1 cellular context compared by ENCODE assay signal in genomic region chr15:80152896-80153876, GRCh38.
A peak's percentile ranks its signal among the peaks of the same experiment; 100 is the strongest.
TF ChIP-seq lines count a peak whose summit lies in the region.

Gene FAH, plus strand, starts transcription at chr15:80152999. Its CDS starts 56 bp downstream, at chr15:80153055.

TF ChIP-seq in HepG2, 621 proteins besides CTCF, POLR2A, EP300 and RAD21 (continued from another document and continues in another):
- TF ChIP-seq THAP9 (CRISPR knock-in tag; IDR thresholded peaks at IDR 0.05; ENCODE audit: borderline replicate concordance) (peak; percentile 36; the same call in 1 of the 2 replicates), GTF3A (CRISPR knock-in tag; conservative IDR thresholded peaks at IDR 0.05) (no peak), POGZ (CRISPR knock-in tag; IDR thresholded peaks at IDR 0.05) (peak; percentile 74; the same call in 1 of the 2 replicates), ZGPAT (CRISPR knock-in tag; IDR thresholded peaks at IDR 0.05) (no peak), KLF6 (CRISPR knock-in tag; IDR thresholded peaks at IDR 0.05) (peak; percentile 14; the same call in 1 of the 2 replicates), ZBTB25 (CRISPR knock-in tag; IDR thresholded peaks at IDR 0.05) (no peak), NAIF1 (CRISPR knock-in tag; IDR thresholded peaks at IDR 0.05; ENCODE audit: borderline replicate concordance) (no peak), ZNF773 (CRISPR knock-in tag; IDR thresholded peaks at IDR 0.05; ENCODE audit: borderline replicate concordance) (no peak; the same call in 1 of the 2 replicates), SALL2 (CRISPR knock-in tag; IDR thresholded peaks at IDR 0.05) (peak; percentile 43), RFX5 (IDR thresholded peaks at IDR 0.05; ENCODE audit: low read depth, low read length) (no peak), TFDP1 (CRISPR knock-in tag; IDR thresholded peaks at IDR 0.05; ENCODE audit: borderline replicate concordance) (no peak), SIN3A (IDR thresholded peaks at IDR 0.05; ENCODE audit: borderline replicate concordance, low read depth, low read length) (peak; percentile 45; the same call in 1 of the 2 replicates), HDAC1 (CRISPR knock-in tag; IDR thresholded peaks at IDR 0.05) (peak; percentile 74), ZNF510 (CRISPR knock-in tag; IDR thresholded peaks at IDR 0.05; ENCODE audit: low read depth) (no peak), SNAPC5 (CRISPR knock-in tag; IDR thresholded peaks at IDR 0.05; ENCODE audit: borderline replicate concordance) (no peak), ELK4 (CRISPR knock-in tag; IDR thresholded peaks at IDR 0.05; ENCODE audit: borderline replicate concordance) (no peak), TBX2 (CRISPR knock-in tag; IDR thresholded peaks at IDR 0.05; ENCODE audit: borderline replicate concordance) (peak; percentile 53; the same call in 1 of the 2 replicates), ZBTB20 (CRISPR knock-in tag; IDR thresholded peaks at IDR 0.05; ENCODE audit: borderline replicate concordance, low read depth) (peak; percentile 40; the same call in 1 of the 2 replicates), RORA (CRISPR knock-in tag; IDR thresholded peaks at IDR 0.05) (no peak), ZNF441 (CRISPR knock-in tag; IDR thresholded peaks at IDR 0.05; ENCODE audit: borderline replicate concordance) (peak; percentile 34; the same call in 1 of the 2 replicates), ZNF75D (CRISPR knock-in tag; IDR thresholded peaks at IDR 0.05; ENCODE audit: borderline replicate concordance) (no peak), HINFP (CRISPR knock-in tag; IDR thresholded peaks at IDR 0.05; ENCODE audit: low read depth) (no peak), SAFB2 (CRISPR knock-in tag; IDR thresholded peaks at IDR 0.05; ENCODE audit: borderline replicate concordance, low read depth) (no peak), ZNF225 (CRISPR knock-in tag; IDR thresholded peaks at IDR 0.05) (peak; percentile 71; the same call in 1 of the 2 replicates), HNF4A (CRISPR knock-in tag; IDR thresholded peaks at IDR 0.05) (no peak), MIER2 (CRISPR knock-in tag; IDR thresholded peaks at IDR 0.05) (no peak), ZNF740 (CRISPR knock-in tag; IDR thresholded peaks at IDR 0.05) (no peak), JDP2 (CRISPR knock-in tag; IDR thresholded peaks at IDR 0.05; ENCODE audit: borderline replicate concordance) (no peak), RBM22 (optimal IDR thresholded peaks at IDR 0.05; ENCODE audit: low read length) (no peak), ZNF589 (CRISPR knock-in tag; conservative IDR thresholded peaks at IDR 0.05) (no peak), PRMT3 (CRISPR knock-in tag; IDR thresholded peaks at IDR 0.05; ENCODE audit: borderline replicate concordance, low read depth) (no peak), ZBTB33 (CRISPR knock-in tag; IDR thresholded peaks at IDR 0.05) (no peak), ZNF577 (CRISPR knock-in tag; IDR thresholded peaks at IDR 0.05; ENCODE audit: borderline replicate concordance, low read depth) (no peak), ZNF564 (CRISPR knock-in tag; IDR thresholded peaks at IDR 0.05) (no peak), YEATS4 (CRISPR knock-in tag; IDR thresholded peaks at IDR 0.05; ENCODE audit: borderline replicate concordance) (peak; percentile 57; the same call in 1 of the 2 replicates), ARID2 (CRISPR knock-in tag; IDR thresholded peaks at IDR 0.05; ENCODE audit: borderline replicate concordance) (0 out of 2 replicates have a peak, but pooled peaks have one; percentile 84), ZNF20 (CRISPR knock-in tag; IDR thresholded peaks at IDR 0.05) (no peak), NCOR1 (IDR thresholded peaks at IDR 0.05; ENCODE audit: borderline replicate concordance, low read length) (no peak), ZFP36 (IDR thresholded peaks at IDR 0.05; ENCODE audit: borderline replicate concordance, low read depth, low read length, partially characterized antibody) (no peak), ZFY (CRISPR knock-in tag; IDR thresholded peaks at IDR 0.05) (peak; percentile 83), ZNF318 (CRISPR knock-in tag; IDR thresholded peaks at IDR 0.05) (no peak)
